In the genomic region with DNA sequence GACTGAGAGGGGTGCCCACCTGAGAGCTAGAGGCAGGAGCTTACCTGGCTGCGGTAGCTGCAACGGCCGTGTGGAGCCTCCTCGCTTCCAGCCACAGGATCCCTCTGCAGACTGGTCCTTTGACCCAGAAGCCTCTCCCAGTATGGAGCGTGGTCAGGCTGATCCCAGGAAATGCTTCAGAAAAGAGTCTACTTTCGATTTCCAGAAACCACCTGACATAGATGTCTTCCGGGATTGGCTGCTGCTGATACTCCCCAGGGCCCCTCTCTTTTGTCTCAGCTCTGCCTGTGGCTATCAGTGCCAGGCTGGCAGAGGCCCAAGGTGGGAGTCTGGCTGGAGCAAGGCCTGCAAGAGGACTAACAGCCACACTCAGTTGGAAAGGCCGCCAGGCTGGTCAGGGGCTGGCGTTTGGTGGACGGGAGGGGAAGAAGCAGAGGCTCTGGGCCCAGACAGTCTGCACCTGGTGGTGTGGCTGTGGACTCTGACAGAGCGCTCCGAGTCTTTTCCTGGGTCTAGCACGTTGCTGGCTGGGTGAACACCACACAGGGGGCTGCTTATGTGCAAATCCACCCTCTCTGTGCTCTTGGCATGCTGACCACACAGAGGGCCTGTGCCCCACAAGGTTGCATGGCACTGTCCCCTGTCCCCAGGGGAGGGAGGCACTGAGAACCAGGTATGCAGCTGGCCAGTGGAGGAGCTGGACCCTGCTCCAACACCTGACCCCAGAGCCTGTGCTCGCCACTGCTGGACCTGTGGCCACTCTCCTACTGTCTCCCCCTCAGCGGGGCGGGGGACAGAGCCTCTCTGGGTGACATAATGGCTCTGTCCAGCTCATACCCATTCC, we compare ENCODE assay signal across 8 cellular contexts. TPM values are rescaled to one million over a fixed set of nuclear protein-coding genes. Genes with fewer than 3 reads are reported as not detected.
DNase-seq lines count a peak whose midpoint lies in the region; ATAC-seq and TF ChIP-seq lines count a peak whose summit lies in the region.

A gene with protein sequence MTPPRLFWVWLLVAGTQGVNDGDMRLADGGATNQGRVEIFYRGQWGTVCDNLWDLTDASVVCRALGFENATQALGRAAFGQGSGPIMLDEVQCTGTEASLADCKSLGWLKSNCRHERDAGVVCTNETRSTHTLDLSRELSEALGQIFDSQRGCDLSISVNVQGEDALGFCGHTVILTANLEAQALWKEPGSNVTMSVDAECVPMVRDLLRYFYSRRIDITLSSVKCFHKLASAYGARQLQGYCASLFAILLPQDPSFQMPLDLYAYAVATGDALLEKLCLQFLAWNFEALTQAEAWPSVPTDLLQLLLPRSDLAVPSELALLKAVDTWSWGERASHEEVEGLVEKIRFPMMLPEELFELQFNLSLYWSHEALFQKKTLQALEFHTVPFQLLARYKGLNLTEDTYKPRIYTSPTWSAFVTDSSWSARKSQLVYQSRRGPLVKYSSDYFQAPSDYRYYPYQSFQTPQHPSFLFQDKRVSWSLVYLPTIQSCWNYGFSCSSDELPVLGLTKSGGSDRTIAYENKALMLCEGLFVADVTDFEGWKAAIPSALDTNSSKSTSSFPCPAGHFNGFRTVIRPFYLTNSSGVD (minus strand): TSS at position 144 of the 844 bp plus-strand sequence. CDS start 2,732 bp downstream, outside the sequence.

- in situ Hi-C loops in ACHN (cut with HindIII; ENCODE audit: low pct_ligation_motif_present, low pct_unique_long_range_greater_than_20kb, low sequenced_read_pairs): no loop called here
- in situ Hi-C loops in Panc1 (cut with HindIII; ENCODE audit: low pct_unique_long_range_greater_than_20kb, low sequenced_read_pairs): no loop called here
- in situ Hi-C loops in astrocyte of the cerebellum (cut with HindIII; ENCODE audit: low sequenced_read_pairs): no loop called here

- POLR2A ChIA-PET in Panc1 (lab: Charles Lee): interaction anchor here (0.7 kb wide), 1 partner anchor 75 kb away, joined by 8 read pairs; no protein-coding TSS in a partner anchor

- no peaks in the 10 kb centered on the region for H3K9me3 ChIP-seq in Panc1 (ENCODE audit: control insufficient read depth, insufficient read depth, low read depth, low read length)

- TF ChIP-seq CTCF in HFF-Myc (IDR thresholded peaks at IDR 0.05; ENCODE audit: low read depth, low read length, missing control alignments) (no peak), Panc1 (IDR thresholded peaks at IDR 0.05) (no peak), astrocyte of the cerebellum (IDR thresholded peaks at IDR 0.05; ENCODE audit: low read depth, low read length, missing control alignments) (no peak), progenitor cell of endocrine pancreas (IDR thresholded peaks at IDR 0.05; ENCODE audit: unreplicated experiment) (no peak)

- H3K4me1 Mint-ChIP-seq in progenitor cell of endocrine pancreas (ENCODE audit: low read depth): peaks cover 3% of the 10 kb centered on the region

- DNase-seq in ACHN: peak; percentile 90
- DNase-seq in HFF-Myc (ENCODE audit: extremely low read depth, low read depth): peak; percentile 27
- DNase-seq in Panc1 (ENCODE audit: low read depth, low spot score): no peak
- DNase-seq in astrocyte of the cerebellum (ENCODE audit: low read depth): peak; percentile 51
- peak; percentile 81 for DNase-seq in left cardiac atrium
- DNase-seq in progenitor cell of endocrine pancreas (ENCODE audit: low spot score, unreplicated experiment): peak; percentile 19

- H3K27me3 Mint-ChIP-seq in progenitor cell of endocrine pancreas: no peaks in the 10 kb centered on the region

- intact Hi-C loops in Panc1 (cut with micrococcal nuclease; ENCODE audit: unreplicated experiment) (no loop called here), left cardiac atrium (cut with DNase I) (no loop called here)

- CTCF ChIA-PET in Panc1 (lab: Charles Lee): interaction anchor here (0.6 kb wide), 1 partner anchor 496 kb away, joined by 7 read pairs; no protein-coding TSS in a partner anchor

- no peaks in the 10 kb centered on the region for H3K9me3 Mint-ChIP-seq in progenitor cell of endocrine pancreas (ENCODE audit: low read depth)

- peak; percentile 88 for ATAC-seq in Panc1
- ATAC-seq in left cardiac atrium: peak; percentile 88
- no peak for ATAC-seq in GM18511 (IDR thresholded peaks at IDR 0.05; ENCODE audit: unreplicated experiment)
- no peak for ATAC-seq in HG03469 (IDR thresholded peaks at IDR 0.05; ENCODE audit: unreplicated experiment)

- no TSS peak for BruUV-seq in Panc1 (replicated peaks; lab: Mats Ljungman, UMichigan)

- peak within 1 kb of the TSS; percentile 22 for H3K4me3 ChIP-seq in HFF-Myc (replicated peaks; ENCODE audit: low read depth, low read length)
- H3K4me3 ChIP-seq in Panc1 (ENCODE audit: low read depth in 2 of 2, low read length in 2 of 2): peak within 1 kb of the TSS; percentile 49 to 72
- peak within 1 kb of the TSS; percentile 40 for H3K4me3 ChIP-seq in astrocyte of the cerebellum (ENCODE audit: low read depth, low read length)

- no peaks in the 10 kb centered on the region; the same call in 1 of the 2 replicates for H3K36me3 ChIP-seq in Panc1 (ENCODE audit: control insufficient read depth, insufficient read depth, low read length)

- peak within 1 kb of the TSS; percentile 40 for H3K4me3 Mint-ChIP-seq in progenitor cell of endocrine pancreas (ENCODE audit: low read depth)

- peak within 1 kb of the TSS; percentile 81 for H3K27ac Mint-ChIP-seq in progenitor cell of endocrine pancreas

- peaks cover 19% of the 10 kb centered on the region; the same call in 1 of the 2 replicates for H3K4me1 ChIP-seq in Panc1 (ENCODE audit: control insufficient read depth, insufficient read depth, low read length)

- H3K27me3 ChIP-seq in Panc1 (ENCODE audit: control insufficient read depth, insufficient read depth, low read length): no peaks in the 10 kb centered on the region

- no peaks in the 10 kb centered on the region for H3K36me3 Mint-ChIP-seq in progenitor cell of endocrine pancreas (ENCODE audit: insufficient read depth)

- peak within 1 kb of the TSS; percentile 81 for H3K27ac ChIP-seq in Panc1 (ENCODE audit: low read length)

RNA-seq across cellular contexts. Expression of the gene that starts here (rescaled TPM):
- total RNA-seq in Panc1 (2021; ENCODE audit: unreplicated experiment) (361 TPM), left cardiac atrium (100 to 1,000 TPM; 390 to 448 TPM), progenitor cell of endocrine pancreas (69.5 and 72.5 TPM in 2 replicates)
- 472 TPM for polyA plus RNA-seq in Panc1 (2012; ENCODE audit: insufficient read length)

Comparison
In these comparisons a context has a peak if more than half of its experiments do, and no peak if none do; other contexts are left out.
1. ATAC-seq: peak in Panc1 (single experiment) and left cardiac atrium (2 of 2); none in GM18511 (single experiment) and HG03469 (single experiment).
2. Peak in every context shown above with its lines, with median percentiles within 50 percentile points of each other: H3K4me3 ChIP-seq.